20 cellular contexts compared by ENCODE assay signal in the genomic region with DNA sequence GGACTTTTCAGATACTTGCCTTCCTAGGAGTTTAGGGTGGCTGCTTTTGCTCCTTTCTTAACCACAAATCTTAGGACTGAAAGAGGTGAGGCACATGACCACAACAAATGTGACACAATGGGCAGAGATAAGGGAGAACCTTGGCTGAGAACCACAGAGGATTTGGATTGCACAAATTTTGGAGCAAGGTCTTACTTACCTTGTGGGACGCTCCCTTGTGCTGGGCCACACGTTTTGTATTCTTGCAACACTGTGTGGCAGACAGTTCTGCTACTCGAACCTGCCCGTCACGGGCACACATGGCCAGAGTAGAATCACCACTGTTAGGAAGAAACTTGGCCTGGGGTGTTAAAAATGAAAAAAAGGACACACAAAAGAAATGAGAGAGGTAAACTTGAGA. TPM values are rescaled to one million over a fixed set of nuclear protein-coding genes. Genes with fewer than 3 reads are reported as not detected.
"Had no signal": no experiment of that assay in that cellular context is flagged by ENCODE, and none has a peak within 500 bp of the region (broad histone marks: within the 10 kb centered on the region; RNA-seq: fewer than 3 reads in every experiment).

No MANE protein-coding gene starts in this region.

- ATAC-seq: activated CD4-positive, alpha-beta T cell treated with anti-CD3 and anti-CD28 coated beads for 36 hours; left lung; naive thymus-derived CD8-positive, alpha-beta T cell had no signal

- H3K4me3 Mint-ChIP-seq: activated CD4-positive, alpha-beta memory T cell treated with anti-CD3 and anti-CD28 coated beads for 36 hours; activated CD4-positive, alpha-beta T cell treated with anti-CD3 and anti-CD28 coated beads for 36 hours; naive thymus-derived CD8-positive, alpha-beta T cell had no signal

- H3K9me3 Mint-ChIP-seq: activated CD4-positive, alpha-beta memory T cell treated with anti-CD3 and anti-CD28 coated beads for 36 hours; naive thymus-derived CD8-positive, alpha-beta T cell had no signal

- H3K9me3 ChIP-seq: esophagus muscularis mucosa, left lung, pancreas, sigmoid colon had no signal

- DNase-seq: activated CD4-positive, alpha-beta memory T cell treated with anti-CD3 and anti-CD28 coated beads for 36 hours; activated CD4-positive, alpha-beta T cell treated with anti-CD3 and anti-CD28 coated beads for 36 hours; activated effector memory CD4-positive, alpha-beta T cell treated with Interleukin-2 at 50 U/mL for 16 hours; activated naive CD4-positive, alpha-beta T cell treated with anti-CD3 and anti-CD28 coated beads, Interleukin-2, amount 50 U/mL, for 16 hours; dermis blood vessel endothelial cell; effector memory CD4-positive, alpha-beta T cell; left lung; mesendoderm; naive thymus-derived CD8-positive, alpha-beta T cell; pancreas; sigmoid colon; stimulated activated CD4-positive, alpha-beta T cell treated with anti-CD3 and anti-CD28 coated beads, Interleukin-4, amount 100 ng/mL, for 4 hours; stimulated activated naive CD4-positive, alpha-beta T cell; SW 1271; WERI-Rb-1 had no signal

- H3K27me3 Mint-ChIP-seq: activated CD4-positive, alpha-beta memory T cell treated with anti-CD3 and anti-CD28 coated beads for 36 hours; activated CD4-positive, alpha-beta T cell treated with anti-CD3 and anti-CD28 coated beads for 36 hours; naive thymus-derived CD8-positive, alpha-beta T cell had no signal

- H3K4me1 ChIP-seq: pancreas had no signal

- H3K27me3 ChIP-seq: cardiac muscle cell, esophagus muscularis mucosa, left lung, pancreas, sigmoid colon had no signal

- H3K4me3 ChIP-seq: cardiac muscle cell, esophagus muscularis mucosa, left lung, pancreas, sigmoid colon had no signal

- H3K27ac ChIP-seq: cardiac muscle cell, esophagus muscularis mucosa, left lung, pancreas, sigmoid colon, WERI-Rb-1 had no signal

- H3K27ac Mint-ChIP-seq: activated CD4-positive, alpha-beta memory T cell treated with anti-CD3 and anti-CD28 coated beads for 36 hours; activated CD4-positive, alpha-beta T cell treated with anti-CD3 and anti-CD28 coated beads for 36 hours had no signal

RNA-seq across cellular contexts. Expression of a gene that starts 48.0 kb away (rescaled TPM):
- total RNA-seq: activated CD4-positive, alpha-beta memory T cell treated with anti-CD3 and anti-CD28 coated beads for 36 hours; activated CD4-positive, alpha-beta T cell treated with anti-CD3 and anti-CD28 coated beads for 36 hours; dermis blood vessel endothelial cell; endothelial cell of umbilical vein; fibroblast of villous mesenchyme; naive thymus-derived CD8-positive, alpha-beta T cell; pancreas had no signal
- polyA plus RNA-seq: endothelial cell of umbilical vein; keratinocyte; naive thymus-derived CD8-positive, alpha-beta T cell had no signal
